In the genomic region with DNA sequence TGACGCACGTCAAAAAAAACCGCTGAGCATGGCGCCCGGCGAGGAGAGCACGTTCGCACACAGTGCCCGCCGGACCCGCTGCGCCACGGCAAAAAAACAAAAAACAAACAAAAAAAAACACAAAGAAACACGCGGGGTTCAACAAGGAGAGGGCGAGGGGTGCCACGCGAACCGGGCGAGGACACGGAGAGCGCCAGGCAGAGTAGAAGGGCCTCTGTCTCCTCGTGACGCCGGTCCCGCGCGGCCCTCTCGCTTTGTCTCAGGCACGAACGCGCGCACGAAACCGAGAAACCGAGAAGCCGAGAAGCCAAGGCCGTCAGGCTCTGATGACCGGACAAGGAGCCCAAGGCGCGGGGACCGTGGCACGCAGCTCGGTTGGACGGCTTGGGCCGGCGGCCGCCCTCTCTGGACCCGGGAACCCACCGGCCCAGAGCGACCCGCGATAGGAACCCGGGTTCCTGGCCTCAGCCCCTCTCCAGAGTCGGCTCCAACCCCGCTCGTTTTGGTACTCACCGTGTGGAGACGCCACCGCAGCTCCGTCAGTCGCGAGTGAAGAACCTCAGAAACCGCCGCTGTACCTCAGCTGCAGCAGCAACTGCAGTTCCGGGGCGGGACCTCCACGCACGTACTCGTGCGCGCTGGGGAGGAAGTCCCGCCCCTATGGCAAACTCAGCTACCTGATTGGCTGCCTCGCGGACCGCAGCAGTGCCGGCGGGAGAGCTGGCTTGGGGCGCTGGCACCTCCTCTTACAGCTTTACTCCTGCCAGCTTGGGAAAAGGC, we compare ENCODE assay signal across 1 cellular context.
TF ChIP-seq lines count a peak whose summit lies in the region.

A gene with protein sequence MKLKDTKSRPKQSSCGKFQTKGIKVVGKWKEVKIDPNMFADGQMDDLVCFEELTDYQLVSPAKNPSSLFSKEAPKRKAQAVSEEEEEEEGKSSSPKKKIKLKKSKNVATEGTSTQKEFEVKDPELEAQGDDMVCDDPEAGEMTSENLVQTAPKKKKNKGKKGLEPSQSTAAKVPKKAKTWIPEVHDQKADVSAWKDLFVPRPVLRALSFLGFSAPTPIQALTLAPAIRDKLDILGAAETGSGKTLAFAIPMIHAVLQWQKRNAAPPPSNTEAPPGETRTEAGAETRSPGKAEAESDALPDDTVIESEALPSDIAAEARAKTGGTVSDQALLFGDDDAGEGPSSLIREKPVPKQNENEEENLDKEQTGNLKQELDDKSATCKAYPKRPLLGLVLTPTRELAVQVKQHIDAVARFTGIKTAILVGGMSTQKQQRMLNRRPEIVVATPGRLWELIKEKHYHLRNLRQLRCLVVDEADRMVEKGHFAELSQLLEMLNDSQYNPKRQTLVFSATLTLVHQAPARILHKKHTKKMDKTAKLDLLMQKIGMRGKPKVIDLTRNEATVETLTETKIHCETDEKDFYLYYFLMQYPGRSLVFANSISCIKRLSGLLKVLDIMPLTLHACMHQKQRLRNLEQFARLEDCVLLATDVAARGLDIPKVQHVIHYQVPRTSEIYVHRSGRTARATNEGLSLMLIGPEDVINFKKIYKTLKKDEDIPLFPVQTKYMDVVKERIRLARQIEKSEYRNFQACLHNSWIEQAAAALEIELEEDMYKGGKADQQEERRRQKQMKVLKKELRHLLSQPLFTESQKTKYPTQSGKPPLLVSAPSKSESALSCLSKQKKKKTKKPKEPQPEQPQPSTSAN (minus strand): TSS at position 597 of the 780 bp plus-strand sequence. CDS start 1,460 bp downstream, outside the sequence.
A gene with protein sequence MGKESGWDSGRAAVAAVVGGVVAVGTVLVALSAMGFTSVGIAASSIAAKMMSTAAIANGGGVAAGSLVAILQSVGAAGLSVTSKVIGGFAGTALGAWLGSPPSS (plus strand): TSS at position 705 of the 780 bp plus-strand sequence. CDS start 15,628 bp downstream, outside the sequence.

TF ChIP-seq in HepG2, 621 proteins besides CTCF, POLR2A, EP300 and RAD21 (continued from another document and continues in another):
- TF ChIP-seq PLRG1 (conservative IDR thresholded peaks at IDR 0.05) (no peak), ZNF577 (CRISPR knock-in tag; IDR thresholded peaks at IDR 0.05; ENCODE audit: borderline replicate concordance, low read depth) (no peak), ZFP36L1 (CRISPR knock-in tag; IDR thresholded peaks at IDR 0.05) (no peak), ZNF251 (CRISPR knock-in tag; IDR thresholded peaks at IDR 0.05) (no peak), ZNF510 (CRISPR knock-in tag; IDR thresholded peaks at IDR 0.05; ENCODE audit: low read depth) (no peak), ZNF572 (CRISPR knock-in tag; IDR thresholded peaks at IDR 0.05) (no peak), SUZ12 (IDR thresholded peaks at IDR 0.05; ENCODE audit: low read depth, low read length) (no peak), KAT8 (CRISPR knock-in tag; IDR thresholded peaks at IDR 0.05) (peak; percentile 73), CREM (IDR thresholded peaks at IDR 0.05) (peak; percentile 66; the same call in 1 of the 2 replicates), CREM (CRISPR knock-in tag; IDR thresholded peaks at IDR 0.05) (no peak), ZFP62 (CRISPR knock-in tag; IDR thresholded peaks at IDR 0.05) (no peak), TMF1 (CRISPR knock-in tag; IDR thresholded peaks at IDR 0.05; ENCODE audit: low read depth) (0 out of 2 replicates have a peak, but pooled peaks have one; percentile 62), ZNF703 (CRISPR knock-in tag; IDR thresholded peaks at IDR 0.05; ENCODE audit: borderline replicate concordance) (no peak), ZNF230 (CRISPR knock-in tag; IDR thresholded peaks at IDR 0.05) (no peak), ZNF615 (CRISPR knock-in tag; IDR thresholded peaks at IDR 0.05; ENCODE audit: borderline replicate concordance) (0 out of 2 replicates have a peak, but pooled peaks have one; percentile 30), SAP130 (CRISPR knock-in tag; IDR thresholded peaks at IDR 0.05; ENCODE audit: low read depth) (peak; percentile 92), XBP1 (CRISPR knock-in tag; IDR thresholded peaks at IDR 0.05) (no peak), TP53 (CRISPR knock-in tag; conservative IDR thresholded peaks at IDR 0.05) (no peak), CENPT (CRISPR knock-in tag; IDR thresholded peaks at IDR 0.05; ENCODE audit: low read depth) (no peak), RARA (CRISPR knock-in tag; IDR thresholded peaks at IDR 0.05) (no peak), TRIM24 (CRISPR knock-in tag; IDR thresholded peaks at IDR 0.05) (no peak), JUND (CRISPR knock-in tag; IDR thresholded peaks at IDR 0.05) (no peak), MYNN (CRISPR knock-in tag; IDR thresholded peaks at IDR 0.05; ENCODE audit: low read depth) (no peak), POLR2AphosphoS5 (IDR thresholded peaks at IDR 0.05; ENCODE audit: low read depth, low read length) (peak; percentile 92), SIN3A (IDR thresholded peaks at IDR 0.05; ENCODE audit: borderline replicate concordance, low read depth, low read length) (peak; percentile 63; the same call in 1 of the 2 replicates), PHF20 (CRISPR knock-in tag; IDR thresholded peaks at IDR 0.05) (peak; percentile 67), ZSCAN21 (CRISPR knock-in tag; IDR thresholded peaks at IDR 0.05; ENCODE audit: borderline replicate concordance) (0 out of 2 replicates have a peak, but pooled peaks have one; percentile 54)
- TF ChIP-seq, protein P1, sequence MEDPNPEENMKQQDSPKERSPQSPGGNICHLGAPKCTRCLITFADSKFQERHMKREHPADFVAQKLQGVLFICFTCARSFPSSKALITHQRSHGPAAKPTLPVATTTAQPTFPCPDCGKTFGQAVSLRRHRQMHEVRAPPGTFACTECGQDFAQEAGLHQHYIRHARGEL (CRISPR knock-in tag; IDR thresholded peaks at IDR 0.05), result no peak
- TF ChIP-seq, protein P2, sequence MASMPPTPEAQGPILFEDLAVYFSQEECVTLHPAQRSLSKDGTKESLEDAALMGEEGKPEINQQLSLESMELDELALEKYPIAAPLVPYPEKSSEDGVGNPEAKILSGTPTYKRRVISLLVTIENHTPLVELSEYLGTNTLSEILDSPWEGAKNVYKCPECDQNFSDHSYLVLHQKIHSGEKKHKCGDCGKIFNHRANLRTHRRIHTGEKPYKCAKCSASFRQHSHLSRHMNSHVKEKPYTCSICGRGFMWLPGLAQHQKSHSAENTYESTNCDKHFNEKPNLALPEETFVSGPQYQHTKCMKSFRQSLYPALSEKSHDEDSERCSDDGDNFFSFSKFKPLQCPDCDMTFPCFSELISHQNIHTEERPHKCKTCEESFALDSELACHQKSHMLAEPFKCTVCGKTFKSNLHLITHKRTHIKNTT (CRISPR knock-in tag; IDR thresholded peaks at IDR 0.05), result no peak
- TF ChIP-seq, protein P3, sequence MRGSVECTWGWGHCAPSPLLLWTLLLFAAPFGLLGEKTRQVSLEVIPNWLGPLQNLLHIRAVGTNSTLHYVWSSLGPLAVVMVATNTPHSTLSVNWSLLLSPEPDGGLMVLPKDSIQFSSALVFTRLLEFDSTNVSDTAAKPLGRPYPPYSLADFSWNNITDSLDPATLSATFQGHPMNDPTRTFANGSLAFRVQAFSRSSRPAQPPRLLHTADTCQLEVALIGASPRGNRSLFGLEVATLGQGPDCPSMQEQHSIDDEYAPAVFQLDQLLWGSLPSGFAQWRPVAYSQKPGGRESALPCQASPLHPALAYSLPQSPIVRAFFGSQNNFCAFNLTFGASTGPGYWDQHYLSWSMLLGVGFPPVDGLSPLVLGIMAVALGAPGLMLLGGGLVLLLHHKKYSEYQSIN (CRISPR knock-in tag; IDR thresholded peaks at IDR 0.05; ENCODE audit: borderline replicate concordance), result no peak
- TF ChIP-seq, protein P4, sequence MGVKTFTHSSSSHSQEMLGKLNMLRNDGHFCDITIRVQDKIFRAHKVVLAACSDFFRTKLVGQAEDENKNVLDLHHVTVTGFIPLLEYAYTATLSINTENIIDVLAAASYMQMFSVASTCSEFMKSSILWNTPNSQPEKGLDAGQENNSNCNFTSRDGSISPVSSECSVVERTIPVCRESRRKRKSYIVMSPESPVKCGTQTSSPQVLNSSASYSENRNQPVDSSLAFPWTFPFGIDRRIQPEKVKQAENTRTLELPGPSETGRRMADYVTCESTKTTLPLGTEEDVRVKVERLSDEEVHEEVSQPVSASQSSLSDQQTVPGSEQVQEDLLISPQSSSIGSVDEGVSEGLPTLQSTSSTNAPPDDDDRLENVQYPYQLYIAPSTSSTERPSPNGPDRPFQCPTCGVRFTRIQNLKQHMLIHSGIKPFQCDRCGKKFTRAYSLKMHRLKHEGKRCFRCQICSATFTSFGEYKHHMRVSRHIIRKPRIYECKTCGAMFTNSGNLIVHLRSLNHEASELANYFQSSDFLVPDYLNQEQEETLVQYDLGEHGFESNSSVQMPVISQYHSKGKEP (CRISPR knock-in tag; IDR thresholded peaks at IDR 0.05), result no peak
- TF ChIP-seq, protein P5, sequence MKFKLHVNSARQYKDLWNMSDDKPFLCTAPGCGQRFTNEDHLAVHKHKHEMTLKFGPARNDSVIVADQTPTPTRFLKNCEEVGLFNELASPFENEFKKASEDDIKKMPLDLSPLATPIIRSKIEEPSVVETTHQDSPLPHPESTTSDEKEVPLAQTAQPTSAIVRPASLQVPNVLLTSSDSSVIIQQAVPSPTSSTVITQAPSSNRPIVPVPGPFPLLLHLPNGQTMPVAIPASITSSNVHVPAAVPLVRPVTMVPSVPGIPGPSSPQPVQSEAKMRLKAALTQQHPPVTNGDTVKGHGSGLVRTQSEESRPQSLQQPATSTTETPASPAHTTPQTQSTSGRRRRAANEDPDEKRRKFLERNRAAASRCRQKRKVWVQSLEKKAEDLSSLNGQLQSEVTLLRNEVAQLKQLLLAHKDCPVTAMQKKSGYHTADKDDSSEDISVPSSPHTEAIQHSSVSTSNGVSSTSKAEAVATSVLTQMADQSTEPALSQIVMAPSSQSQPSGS (CRISPR knock-in tag; IDR thresholded peaks at IDR 0.05), result no peak
- TF ChIP-seq, protein P6, sequence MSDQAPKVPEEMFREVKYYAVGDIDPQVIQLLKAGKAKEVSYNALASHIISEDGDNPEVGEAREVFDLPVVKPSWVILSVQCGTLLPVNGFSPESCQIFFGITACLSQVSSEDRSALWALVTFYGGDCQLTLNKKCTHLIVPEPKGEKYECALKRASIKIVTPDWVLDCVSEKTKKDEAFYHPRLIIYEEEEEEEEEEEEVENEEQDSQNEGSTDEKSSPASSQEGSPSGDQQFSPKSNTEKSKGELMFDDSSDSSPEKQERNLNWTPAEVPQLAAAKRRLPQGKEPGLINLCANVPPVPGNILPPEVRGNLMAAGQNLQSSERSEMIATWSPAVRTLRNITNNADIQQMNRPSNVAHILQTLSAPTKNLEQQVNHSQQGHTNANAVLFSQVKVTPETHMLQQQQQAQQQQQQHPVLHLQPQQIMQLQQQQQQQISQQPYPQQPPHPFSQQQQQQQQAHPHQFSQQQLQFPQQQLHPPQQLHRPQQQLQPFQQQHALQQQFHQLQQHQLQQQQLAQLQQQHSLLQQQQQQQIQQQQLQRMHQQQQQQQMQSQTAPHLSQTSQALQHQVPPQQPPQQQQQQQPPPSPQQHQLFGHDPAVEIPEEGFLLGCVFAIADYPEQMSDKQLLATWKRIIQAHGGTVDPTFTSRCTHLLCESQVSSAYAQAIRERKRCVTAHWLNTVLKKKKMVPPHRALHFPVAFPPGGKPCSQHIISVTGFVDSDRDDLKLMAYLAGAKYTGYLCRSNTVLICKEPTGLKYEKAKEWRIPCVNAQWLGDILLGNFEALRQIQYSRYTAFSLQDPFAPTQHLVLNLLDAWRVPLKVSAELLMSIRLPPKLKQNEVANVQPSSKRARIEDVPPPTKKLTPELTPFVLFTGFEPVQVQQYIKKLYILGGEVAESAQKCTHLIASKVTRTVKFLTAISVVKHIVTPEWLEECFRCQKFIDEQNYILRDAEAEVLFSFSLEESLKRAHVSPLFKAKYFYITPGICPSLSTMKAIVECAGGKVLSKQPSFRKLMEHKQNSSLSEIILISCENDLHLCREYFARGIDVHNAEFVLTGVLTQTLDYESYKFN (CRISPR knock-in tag; conservative IDR thresholded peaks at IDR 0.05), result no peak; the same call in 1 of the 2 replicates
- TF ChIP-seq, protein P7, sequence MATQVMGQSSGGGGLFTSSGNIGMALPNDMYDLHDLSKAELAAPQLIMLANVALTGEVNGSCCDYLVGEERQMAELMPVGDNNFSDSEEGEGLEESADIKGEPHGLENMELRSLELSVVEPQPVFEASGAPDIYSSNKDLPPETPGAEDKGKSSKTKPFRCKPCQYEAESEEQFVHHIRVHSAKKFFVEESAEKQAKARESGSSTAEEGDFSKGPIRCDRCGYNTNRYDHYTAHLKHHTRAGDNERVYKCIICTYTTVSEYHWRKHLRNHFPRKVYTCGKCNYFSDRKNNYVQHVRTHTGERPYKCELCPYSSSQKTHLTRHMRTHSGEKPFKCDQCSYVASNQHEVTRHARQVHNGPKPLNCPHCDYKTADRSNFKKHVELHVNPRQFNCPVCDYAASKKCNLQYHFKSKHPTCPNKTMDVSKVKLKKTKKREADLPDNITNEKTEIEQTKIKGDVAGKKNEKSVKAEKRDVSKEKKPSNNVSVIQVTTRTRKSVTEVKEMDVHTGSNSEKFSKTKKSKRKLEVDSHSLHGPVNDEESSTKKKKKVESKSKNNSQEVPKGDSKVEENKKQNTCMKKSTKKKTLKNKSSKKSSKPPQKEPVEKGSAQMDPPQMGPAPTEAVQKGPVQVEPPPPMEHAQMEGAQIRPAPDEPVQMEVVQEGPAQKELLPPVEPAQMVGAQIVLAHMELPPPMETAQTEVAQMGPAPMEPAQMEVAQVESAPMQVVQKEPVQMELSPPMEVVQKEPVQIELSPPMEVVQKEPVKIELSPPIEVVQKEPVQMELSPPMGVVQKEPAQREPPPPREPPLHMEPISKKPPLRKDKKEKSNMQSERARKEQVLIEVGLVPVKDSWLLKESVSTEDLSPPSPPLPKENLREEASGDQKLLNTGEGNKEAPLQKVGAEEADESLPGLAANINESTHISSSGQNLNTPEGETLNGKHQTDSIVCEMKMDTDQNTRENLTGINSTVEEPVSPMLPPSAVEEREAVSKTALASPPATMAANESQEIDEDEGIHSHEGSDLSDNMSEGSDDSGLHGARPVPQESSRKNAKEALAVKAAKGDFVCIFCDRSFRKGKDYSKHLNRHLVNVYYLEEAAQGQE (IDR thresholded peaks at IDR 0.05; ENCODE audit: borderline replicate concordance in 1 of 2, low read depth in 1 of 2, low read length in 2 of 2), result no peak
- TF ChIP-seq, protein P8, sequence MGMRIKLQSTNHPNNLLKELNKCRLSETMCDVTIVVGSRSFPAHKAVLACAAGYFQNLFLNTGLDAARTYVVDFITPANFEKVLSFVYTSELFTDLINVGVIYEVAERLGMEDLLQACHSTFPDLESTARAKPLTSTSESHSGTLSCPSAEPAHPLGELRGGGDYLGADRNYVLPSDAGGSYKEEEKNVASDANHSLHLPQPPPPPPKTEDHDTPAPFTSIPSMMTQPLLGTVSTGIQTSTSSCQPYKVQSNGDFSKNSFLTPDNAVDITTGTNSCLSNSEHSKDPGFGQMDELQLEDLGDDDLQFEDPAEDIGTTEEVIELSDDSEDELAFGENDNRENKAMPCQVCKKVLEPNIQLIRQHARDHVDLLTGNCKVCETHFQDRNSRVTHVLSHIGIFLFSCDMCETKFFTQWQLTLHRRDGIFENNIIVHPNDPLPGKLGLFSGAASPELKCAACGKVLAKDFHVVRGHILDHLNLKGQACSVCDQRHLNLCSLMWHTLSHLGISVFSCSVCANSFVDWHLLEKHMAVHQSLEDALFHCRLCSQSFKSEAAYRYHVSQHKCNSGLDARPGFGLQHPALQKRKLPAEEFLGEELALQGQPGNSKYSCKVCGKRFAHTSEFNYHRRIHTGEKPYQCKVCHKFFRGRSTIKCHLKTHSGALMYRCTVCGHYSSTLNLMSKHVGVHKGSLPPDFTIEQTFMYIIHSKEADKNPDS (CRISPR knock-in tag; IDR thresholded peaks at IDR 0.05), result no peak
